Comparison of ENCODE assay signal across 7 cellular contexts in genomic region chr17:28404812-28405570, GRCh38. TPM values are rescaled to one million over a fixed set of nuclear protein-coding genes. Genes with fewer than 3 reads are reported as not detected.
A peak's percentile ranks its signal among the peaks of the same experiment; 100 is the strongest.
DNase-seq lines count a peak whose midpoint lies in the region; FAIRE-seq and TF ChIP-seq lines count a peak whose summit lies in the region.
"Had no signal": no experiment of that assay in that cellular context is flagged by ENCODE, and none has a peak within 500 bp of the region (broad histone marks: within the 10 kb centered on the region; RNA-seq: fewer than 3 reads in every experiment).

No MANE protein-coding gene starts in this region.

- peak overlapping the region; percentile 86 for H2AFZ ChIP-seq in endothelial cell of umbilical vein (ENCODE audit: low read depth, low read length)

- 23 to 51% (median 39%) methylated on average over 33 of the region's 33 CpGs for WGBS in small intestine, 3 donors

- TF ChIP-seq POLR2A in endothelial cell of umbilical vein (IDR thresholded peaks at IDR 0.05; ENCODE audit: low read depth, low read length), result no peak

- H3K79me2 ChIP-seq in endothelial cell of umbilical vein (ENCODE audit: control insufficient read depth, insufficient read depth, low read length), result no peaks in the 10 kb centered on the region

- H3K4me1 ChIP-seq in endothelial cell of umbilical vein (ENCODE audit: control insufficient read depth, extremely low read depth, insufficient read depth, low read length) (peaks cover 9% of the 10 kb centered on the region), small intestine (ENCODE audit: control insufficient read depth in 2 of 2, insufficient read depth in 1 of 2, low read depth in 1 of 2, low read length in 1 of 2) (peaks cover 0 to 3% of the 10 kb centered on the region in 2 donors)

- intact Hi-C loops in endothelial cell of umbilical vein (cut with micrococcal nuclease), result no loop called here

- dilution Hi-C loops in endothelial cell of umbilical vein (cut with MboI; ENCODE audit: extremely low pct_ligation_motif_present, low sequenced_read_pairs), result no loop called here

- CTCF ChIA-PET in endothelial cell of umbilical vein (lab: Charles Lee), result interaction anchor here (1.9 to 5.1 kb wide), 2 partner anchors 12 to 22 kb away, joined by 6 to 34 read pairs; no protein-coding TSS in a partner anchor

- H3K9me3 ChIP-seq in endothelial cell of umbilical vein (replicated peaks; ENCODE audit: control insufficient read depth, insufficient read depth, low read length), result no peaks in the 10 kb centered on the region
- no peaks in the 10 kb centered on the region for H3K9me3 ChIP-seq in small intestine (ENCODE audit: control insufficient read depth, low read depth)

- no peaks in the 10 kb centered on the region for H3K9me1 ChIP-seq in endothelial cell of umbilical vein (replicated peaks; ENCODE audit: control insufficient read depth, extremely low read depth, insufficient read depth, low read length)

- H3K36me3 ChIP-seq in endothelial cell of umbilical vein (ENCODE audit: control insufficient read depth in 2 of 2, extremely low read depth in 1 of 2, insufficient read depth in 2 of 2, low read length in 2 of 2), result no peaks in the 10 kb centered on the region
- H3K36me3 ChIP-seq in small intestine (ENCODE audit: control insufficient read depth in 2 of 2, insufficient read depth in 2 of 2, low read length in 2 of 2), result peaks cover 0 to 5% of the 10 kb centered on the region in 2 donors

- no peak for TF ChIP-seq CTCF in endothelial cell of umbilical vein (IDR thresholded peaks at IDR 0.05; ENCODE audit: extremely low read depth in 1 of 2, insufficient read depth in 1 of 2, low read depth in 1 of 2, low read length in 2 of 2)

- no TSS peak for BruUV-seq in endothelial cell of umbilical vein (replicated peaks; lab: Mats Ljungman, UMichigan)

- peak overlapping the region; percentile 13 for H3K4me2 ChIP-seq in endothelial cell of umbilical vein (ENCODE audit: insufficient read depth, low read length)

- no peak overlapping the region for H3K9ac ChIP-seq in endothelial cell of umbilical vein (replicated peaks; ENCODE audit: extremely low read depth, insufficient read depth, low read length)

- DNase-seq in DMS53 (lab: John Stamatoyannopoulos, UW) (peak; percentile 45), DMS53 treated with DMSO at 0.1 percent for 48 hours (lab: John Stamatoyannopoulos, UW; ENCODE audit: unreplicated experiment) (no peak), endothelial cell of umbilical vein (ENCODE audit: low read depth, low spot score) (no peak), small intestine (peak; percentile 79), NOMO-1 treated with dmso at 0.1 percent for 144 hours (lab: John Stamatoyannopoulos, UW; ENCODE audit: unreplicated experiment) (no peak), SIG-M5 treated with dmso at 0.1 percent for 504 hours (lab: John Stamatoyannopoulos, UW; ENCODE audit: unreplicated experiment) (no peak)

- H3K27ac ChIP-seq in endothelial cell of umbilical vein (ENCODE audit: insufficient read depth, low read depth, low read length), result no peak overlapping the region
- peak overlapping the region in 1 of 2 donors; percentile 89 for H3K27ac ChIP-seq in small intestine (ENCODE audit: low read depth in 1 of 2, low read length in 1 of 2)

- no peaks in the 10 kb centered on the region for H4K20me1 ChIP-seq in endothelial cell of umbilical vein (replicated peaks; ENCODE audit: control insufficient read depth, extremely low read depth, insufficient read depth, low read length)

- H3K4me3 ChIP-seq in endothelial cell of umbilical vein (replicated peaks in 1 of 3; ENCODE audit: insufficient read depth in 1 of 3, low read depth in 1 of 3, low read length in 3 of 3), result peak overlapping the region in 2 of 3 experiments; percentile 0 to 54
- H3K4me3 ChIP-seq in small intestine (ENCODE audit: low read depth in 1 of 2, low read length in 2 of 2), result peak overlapping the region in 1 of 2 donors; percentile 80

- peaks cover 0 to 2% of the 10 kb centered on the region in 2 experiments for H3K27me3 ChIP-seq in endothelial cell of umbilical vein (ENCODE audit: control insufficient read depth in 2 of 2, insufficient read depth in 2 of 2, low read length in 2 of 2)
- no peaks in the 10 kb centered on the region for H3K27me3 ChIP-seq in small intestine (ENCODE audit: control insufficient read depth in 2 of 2, insufficient read depth in 2 of 2, low read length in 2 of 2)

- no peak for FAIRE-seq in endothelial cell of umbilical vein (lab: Jason Lieb, UNC)
- FAIRE-seq in small intestine (lab: Jason Lieb, UNC), result no peak
- FAIRE-seq: A204.1 had no signal

- POLR2A ChIA-PET in endothelial cell of umbilical vein (lab: Charles Lee), result no interaction called here

TF ChIP-seq in endothelial cell of umbilical vein, 7 proteins besides CTCF, POLR2A, EP300 and RAD21:
- no peak for TF ChIP-seq EZH2 (IDR thresholded peaks at IDR 0.05; ENCODE audit: borderline replicate concordance, low read depth, low read length, severe bottlenecking)
- TF ChIP-seq MAX (IDR thresholded peaks at IDR 0.05; ENCODE audit: insufficient read depth, insufficient read length), result no peak
- TF ChIP-seq POLR2AphosphoS5 (IDR thresholded peaks at IDR 0.05; ENCODE audit: insufficient read depth, low read depth, low read length), result no peak
- no peak for TF ChIP-seq FOS (IDR thresholded peaks at IDR 0.05; ENCODE audit: borderline replicate concordance, insufficient read depth, low read length)
- TF ChIP-seq MYC (IDR thresholded peaks at IDR 0.05; ENCODE audit: low read depth, low read length), result no peak
- TF ChIP-seq JUN (IDR thresholded peaks at IDR 0.05; ENCODE audit: borderline replicate concordance, insufficient read depth, insufficient read length, low read depth), result no peak
- no peak for TF ChIP-seq GATA2 (IDR thresholded peaks at IDR 0.05; ENCODE audit: insufficient read depth, insufficient read length, low read depth, low read length)
TF ChIP-seq in endothelial cell of umbilical vein: peak in this region for 0.

RNA-seq across cellular contexts. Expression of gene SLC46A1, which starts 1.0 kb away (rescaled TPM):
- 1.8 and 4.1 TPM in 2 replicates for total RNA-seq in endothelial cell of umbilical vein
- polyA plus RNA-seq in endothelial cell of umbilical vein, result 2.2 and 2.6 TPM in 2 replicates
- polyA plus RNA-seq in endothelial cell of umbilical vein (2011; cell fraction: cytosol; rRNA removed), result 1.7 and 2.0 TPM in 2 replicates
- polyA plus RNA-seq in endothelial cell of umbilical vein (2011; cell fraction: nucleus; rRNA removed), result 1.4 and 2.9 TPM in 2 replicates
- 3.9 and 4.2 TPM in 2 replicates for polyA plus RNA-seq in endothelial cell of umbilical vein (2012)
- 3.9 and 4.3 TPM in 2 replicates for polyA minus RNA-seq in endothelial cell of umbilical vein
- 15.4 TPM for polyA minus RNA-seq in endothelial cell of umbilical vein (2011; cell fraction: cytosol; rRNA and poly(A)+ RNA removed)
- polyA minus RNA-seq in endothelial cell of umbilical vein (2011; cell fraction: nucleus; rRNA and poly(A)+ RNA removed), result 1.3 and 3.6 TPM in 2 replicates
- 100 to 1,000 TPM in 1 of 3 donors, 10 to 100 TPM in 2; 11.0 to 147 (median 81.1) TPM for polyA plus RNA-seq in small intestine

RNA-seq across cellular contexts. Expression of gene SARM1, which starts 33.5 kb away (rescaled TPM):
- 4.6 and 7.0 TPM in 2 replicates for total RNA-seq in endothelial cell of umbilical vein
- polyA plus RNA-seq in endothelial cell of umbilical vein, result 5.6 and 7.0 TPM in 2 replicates
- 5.0 and 5.3 TPM in 2 replicates for polyA plus RNA-seq in endothelial cell of umbilical vein (2011; cell fraction: cytosol; rRNA removed)
- 15.8 and 17.6 TPM in 2 replicates for polyA plus RNA-seq in endothelial cell of umbilical vein (2011; cell fraction: nucleus; rRNA removed)
- 3.9 and 5.7 TPM in 2 replicates for polyA plus RNA-seq in endothelial cell of umbilical vein (2012)
- 9.7 and 14.9 TPM in 2 replicates for polyA minus RNA-seq in endothelial cell of umbilical vein
- 4.3 TPM for polyA minus RNA-seq in endothelial cell of umbilical vein (2011; cell fraction: cytosol; rRNA and poly(A)+ RNA removed)
- 7.5 and 9.3 TPM in 2 replicates for polyA minus RNA-seq in endothelial cell of umbilical vein (2011; cell fraction: nucleus; rRNA and poly(A)+ RNA removed)
- polyA plus RNA-seq in small intestine, result 10 to 100 TPM in 2 of 3 donors, 1 to 10 TPM in 1; 8.9 to 11.4 (median 10.5) TPM

RNA-seq across cellular contexts. Expression of gene VTN, which starts 34.9 kb away (rescaled TPM):
- total RNA-seq in endothelial cell of umbilical vein, result not detected in 2 replicates
- polyA plus RNA-seq in endothelial cell of umbilical vein (0.68 and 1.1 TPM in 2 replicates), small intestine (1 to 10 TPM; 1.3 to 2.4 (median 2.0) TPM)
- 0.26 and 0.55 TPM in 2 replicates for polyA plus RNA-seq in endothelial cell of umbilical vein (2011; cell fraction: cytosol; rRNA removed)
- polyA plus RNA-seq in endothelial cell of umbilical vein (2011; cell fraction: nucleus; rRNA removed), result 0.68 and 0.77 TPM in 2 replicates
- 0.31 and 0.40 TPM in 2 replicates for polyA plus RNA-seq in endothelial cell of umbilical vein (2012)
- 0.34 TPM in 1 of 2 replicates, not detected in the other for polyA minus RNA-seq in endothelial cell of umbilical vein
- 16.3 TPM for polyA minus RNA-seq in endothelial cell of umbilical vein (2011; cell fraction: cytosol; rRNA and poly(A)+ RNA removed)
- 0.34 TPM in 1 of 2 replicates, not detected in the other for polyA minus RNA-seq in endothelial cell of umbilical vein (2011; cell fraction: nucleus; rRNA and poly(A)+ RNA removed)

RNA-seq across cellular contexts. Expression of gene SEBOX, which starts 40.0 kb away (rescaled TPM):
- not detected in 2 replicates for total RNA-seq in endothelial cell of umbilical vein
- polyA plus RNA-seq in endothelial cell of umbilical vein (not detected in 2 replicates), small intestine (not detected)
- polyA plus RNA-seq in endothelial cell of umbilical vein (2011; cell fraction: cytosol; rRNA removed), result not detected in 2 replicates
- not detected in 2 replicates for polyA plus RNA-seq in endothelial cell of umbilical vein (2011; cell fraction: nucleus; rRNA removed)
- not detected in 2 replicates for polyA plus RNA-seq in endothelial cell of umbilical vein (2012)
- not detected in 2 replicates for polyA minus RNA-seq in endothelial cell of umbilical vein
- not detected for polyA minus RNA-seq in endothelial cell of umbilical vein (2011; cell fraction: cytosol; rRNA and poly(A)+ RNA removed)
- not detected in 2 replicates for polyA minus RNA-seq in endothelial cell of umbilical vein (2011; cell fraction: nucleus; rRNA and poly(A)+ RNA removed)

RNA-seq across cellular contexts. Expression of gene POLDIP2, which starts 47.7 kb away (rescaled TPM):
- total RNA-seq in endothelial cell of umbilical vein, result 81.0 and 85.2 TPM in 2 replicates
- 82.6 and 90.3 TPM in 2 replicates for polyA plus RNA-seq in endothelial cell of umbilical vein
- 82.3 and 91.8 TPM in 2 replicates for polyA plus RNA-seq in endothelial cell of umbilical vein (2011; cell fraction: cytosol; rRNA removed)
- polyA plus RNA-seq in endothelial cell of umbilical vein (2011; cell fraction: nucleus; rRNA removed), result 47.2 and 50.1 TPM in 2 replicates
- polyA plus RNA-seq in endothelial cell of umbilical vein (2012), result 95.9 and 115 TPM in 2 replicates
- polyA minus RNA-seq in endothelial cell of umbilical vein, result 77.3 and 80.7 TPM in 2 replicates
- polyA minus RNA-seq in endothelial cell of umbilical vein (2011; cell fraction: cytosol; rRNA and poly(A)+ RNA removed), result 86.2 TPM
- polyA minus RNA-seq in endothelial cell of umbilical vein (2011; cell fraction: nucleus; rRNA and poly(A)+ RNA removed), result 16.5 and 17.9 TPM in 2 replicates
- 10 to 100 TPM; 61.5 to 73.2 (median 64.6) TPM for polyA plus RNA-seq in small intestine

Comparison
In these comparisons a context has a peak if more than half of its experiments do, and no peak if none do; other contexts are left out.
1. DNase-seq: peak in DMS53 (single experiment) and small intestine (single experiment); none in DMS53 treated with DMSO at 0.1 percent for 48 hours (single experiment), endothelial cell of umbilical vein (single experiment), NOMO-1 treated with dmso at 0.1 percent for 144 hours (single experiment) and SIG-M5 treated with dmso at 0.1 percent for 504 hours (single experiment).